ENCODE assay signal across 20 cellular contexts in the genomic region with DNA sequence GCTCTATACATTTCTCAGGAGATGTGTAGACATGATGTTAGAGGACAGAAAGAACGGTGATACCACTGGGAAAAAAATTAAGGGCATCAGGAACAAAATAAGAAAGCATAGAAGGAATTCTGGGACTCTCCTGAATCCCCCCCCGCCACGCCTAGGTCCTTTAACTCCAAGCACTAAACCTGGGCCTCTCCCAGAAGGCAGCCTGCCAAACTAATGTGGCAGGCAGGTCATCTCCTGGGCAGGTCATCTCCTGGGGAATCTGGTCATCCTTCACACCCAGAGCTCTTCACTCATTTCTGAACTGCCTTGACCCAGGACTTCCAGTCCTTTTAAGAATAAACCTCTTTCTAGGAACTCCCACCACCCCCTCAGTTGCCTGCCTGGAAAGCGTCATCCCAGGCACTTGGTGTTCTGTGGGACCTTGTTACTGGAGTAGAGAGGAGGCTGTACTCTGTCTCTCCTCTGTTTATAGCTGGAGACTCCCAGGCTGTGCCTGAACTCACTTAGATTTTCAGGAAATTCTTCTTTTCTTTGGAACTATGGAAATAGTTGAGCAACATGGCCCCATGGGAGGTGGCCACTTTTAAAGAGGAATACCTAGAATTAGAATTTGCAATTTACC. TPM values are rescaled to one million over a fixed set of nuclear protein-coding genes. Genes with fewer than 3 reads are reported as not detected.
A peak's percentile ranks its signal among the peaks of the same experiment; 100 is the strongest.
DNase-seq lines count a peak whose midpoint lies in the region; ATAC-seq, FAIRE-seq and TF ChIP-seq lines count a peak whose summit lies in the region.
"Had no signal": no experiment of that assay in that cellular context is flagged by ENCODE, and none has a peak within 500 bp of the region (broad histone marks: within the 10 kb centered on the region; RNA-seq: fewer than 3 reads in every experiment).

No MANE protein-coding gene starts in this region.

- no peaks in the 10 kb centered on the region for H3K27me3 Mint-ChIP-seq in chondrocyte (ENCODE audit: low read depth)

- WGBS in right lobe of liver (ENCODE audit: insufficient coverage, low coverage, low lambda C conversion rate, missing lambda C conversion rate) = 72% methylated on average over 3 of the region's 4 CpGs
- 81 to 98% methylated on average over 4 of the region's 4 CpGs for WGBS in esophagus squamous epithelium, 2 donors

- FAIRE-seq in RCC 7860 (lab: Jason Lieb, UNC) = no peak
- FAIRE-seq: D721Med, GM12892, GM19239 had no signal

- H3K36me3 ChIP-seq in right lobe of liver = peaks cover 0 to 27% (median 5%) of the 10 kb centered on the region in 4 donors
- H3K36me3 ChIP-seq in esophagus squamous epithelium = peaks cover 0 to 45% (median 5%) of the 10 kb centered on the region in 3 donors
- peaks cover 0 to 29% of the 10 kb centered on the region in 2 donors for H3K36me3 ChIP-seq in left lung

- H3K4me3 ChIP-seq in right lobe of liver = no peak overlapping the region
- no peak overlapping the region for H3K4me3 ChIP-seq in esophagus squamous epithelium
- H3K4me3 ChIP-seq in left lung = no peak overlapping the region

- no peaks in the 10 kb centered on the region for H3K27me3 ChIP-seq in right lobe of liver
- no peaks in the 10 kb centered on the region for H3K27me3 ChIP-seq in esophagus squamous epithelium
- no peaks in the 10 kb centered on the region for H3K27me3 ChIP-seq in left lung

- H3K27ac Mint-ChIP-seq in chondrocyte (ENCODE audit: unreplicated experiment) = peak overlapping the region; percentile 66
- H3K27ac Mint-ChIP-seq: CD14-positive monocyte; CD8-positive, alpha-beta T cell had no signal

- TF ChIP-seq POLR2A in right lobe of liver (IDR thresholded peaks at IDR 0.05) (no peak), esophagus squamous epithelium (IDR thresholded peaks at IDR 0.05) (no peak)

- H3K9me3 ChIP-seq in right lobe of liver (no peaks in the 10 kb centered on the region), esophagus squamous epithelium (no peaks in the 10 kb centered on the region), left lung (no peaks in the 10 kb centered on the region)

- peaks cover 57% of the 10 kb centered on the region for H3K36me3 Mint-ChIP-seq in chondrocyte (ENCODE audit: low read depth)

- H3K4me1 Mint-ChIP-seq in chondrocyte (ENCODE audit: low read depth) = peaks cover 33% of the 10 kb centered on the region

- no peak for TF ChIP-seq CTCF in chondrocyte (IDR thresholded peaks at IDR 0.05)
- no peak for TF ChIP-seq CTCF in right lobe of liver (IDR thresholded peaks at IDR 0.05)
- no peak for TF ChIP-seq CTCF in esophagus squamous epithelium (IDR thresholded peaks at IDR 0.05)
- TF ChIP-seq CTCF in left lung (IDR thresholded peaks at IDR 0.05) = no peak

- ATAC-seq in right lobe of liver (peak in 3 of 4 donors; percentile 26 to 58 (median 34)), left lung (no peak)
- ATAC-seq: CD8-positive, alpha-beta T cell had no signal

- no peak overlapping the region for H3K27ac ChIP-seq in right lobe of liver
- H3K27ac ChIP-seq in esophagus squamous epithelium = no peak overlapping the region
- H3K27ac ChIP-seq in left lung = no peak overlapping the region
- H3K27ac ChIP-seq: 22Rv1 had no signal

- intact Hi-C loops in cardiac septum (cut with DNase I) = no loop called here
- intact Hi-C loops in right lobe of liver (cut with DNase I) = no loop called here
- intact Hi-C loops in esophagus squamous epithelium (cut with DNase I) = no loop called here
- intact Hi-C loops in left lung (cut with DNase I) = no loop called here

- H3K9me3 Mint-ChIP-seq in chondrocyte (ENCODE audit: low read depth) = no peaks in the 10 kb centered on the region
- H3K9me3 Mint-ChIP-seq: CD8-positive, alpha-beta T cell had no signal

- peak; percentile 40 for DNase-seq in activated CD8-positive, alpha-beta memory T cell treated with anti-CD3 and anti-CD28 coated beads for 24 hours
- no peak for DNase-seq in activated CD8-positive, alpha-beta memory T cell treated with anti-CD3 and anti-CD28 coated beads, Interleukin-2, amount 50 U/mL, for 4 hours
- DNase-seq in chondrocyte (ENCODE audit: low spot score) (no peak), cardiac septum (ENCODE audit: low spot score) (peak; percentile 19), right lobe of liver (peak in 1 of 3 donors; percentile 56), RCC 7860 (ENCODE audit: low spot score) (no peak), esophagus squamous epithelium (lab: John Stamatoyannopoulos, UW) (no peak), left lung (no peak)
- DNase-seq: CD8-positive, alpha-beta T cell; COR-L47; DMS153; DMS79 treated with DMSO at 0.1 percent for 48 hours; EL; GDM1; HCEC 1CT had no signal

- H3K4me3 Mint-ChIP-seq in chondrocyte (ENCODE audit: unreplicated experiment) = no peak overlapping the region
- H3K4me3 Mint-ChIP-seq: CD14-positive monocyte; CD8-positive, alpha-beta T cell had no signal

- H3K4me1 ChIP-seq in right lobe of liver (peaks cover 0 to 10% (median 0%) of the 10 kb centered on the region in 4 donors), esophagus squamous epithelium (peaks cover 0 to 5% (median 0%) of the 10 kb centered on the region in 3 donors), left lung (no peaks in the 10 kb centered on the region)

RNA-seq across cellular contexts. Expression of a gene that starts 24.1 kb away (rescaled TPM):
- total RNA-seq in chondrocyte = 45.0 to 302 TPM (median 299 TPM) in 3 replicates
- total RNA-seq in cardiac septum = 0.73 TPM
- total RNA-seq in right lobe of liver = 100 to 1,000 TPM in 2 of 6 experiments, 10 to 100 TPM in 4; 34.2 to 117 (median 89.3) TPM
- 10 to 100 TPM; 16.2 to 76.1 (median 37.8) TPM for total RNA-seq in esophagus squamous epithelium
- 10 to 100 TPM; 15.9 to 39.4 TPM for total RNA-seq in left lung

Comparison
In these comparisons a context has a peak if more than half of its experiments do, and no peak if none do; other contexts are left out.
1. DNase-seq: peak in activated CD8-positive, alpha-beta memory T cell treated with anti-CD3 and anti-CD28 coated beads for 24 hours (single experiment) and cardiac septum (single experiment); none in activated CD8-positive, alpha-beta memory T cell treated with anti-CD3 and anti-CD28 coated beads, Interleukin-2, amount 50 U/mL, for 4 hours (single experiment), chondrocyte (single experiment), RCC 7860 (single experiment), esophagus squamous epithelium (single experiment) and left lung (0 of 2).